In the genomic region with DNA sequence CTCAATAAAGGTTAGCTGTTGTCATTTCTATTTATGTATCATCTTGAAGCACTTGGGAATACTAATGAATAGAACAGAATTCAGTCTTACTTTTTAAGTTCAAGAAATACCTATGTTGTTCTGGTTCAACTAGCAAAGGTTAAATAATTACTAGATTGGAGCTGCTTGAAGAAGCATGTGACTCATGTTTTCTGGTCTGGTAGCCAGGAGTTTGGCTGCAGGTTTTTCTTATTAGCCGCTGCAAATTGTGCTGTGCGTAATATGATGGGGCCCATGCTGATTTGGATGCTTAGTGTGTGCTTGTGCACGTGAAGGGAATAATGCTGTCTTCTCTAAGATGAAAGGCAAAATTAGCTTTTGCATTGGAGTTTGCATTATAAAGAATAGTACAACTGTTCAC, we compare ENCODE assay signal across 26 cellular contexts.
DNase-seq lines count a peak whose midpoint lies in the region; ATAC-seq, FAIRE-seq and TF ChIP-seq lines count a peak whose summit lies in the region.
"Had no signal": no experiment of that assay in that cellular context is flagged by ENCODE, and none has a peak within 500 bp of the region (broad histone marks: within the 10 kb centered on the region; RNA-seq: fewer than 3 reads in every experiment).

No MANE protein-coding gene starts in this region.

- no peaks in the 10 kb centered on the region for H3K27me3 ChIP-seq in pancreas
- H3K27me3 ChIP-seq in aorta (ENCODE audit: control insufficient read depth in 1 of 2, insufficient read depth in 2 of 2, low read length in 1 of 2): no peaks in the 10 kb centered on the region
- H3K27me3 ChIP-seq: colonic mucosa, esophagus muscularis mucosa had no signal

- FAIRE-seq in pancreas (lab: Jason Lieb, UNC): no peak
- FAIRE-seq: small intestine had no signal

- intact Hi-C loops in pancreas (cut with DNase I) (no loop called here), aorta (cut with DNase I) (no loop called here)

- H3K4me3 ChIP-seq in choroid plexus epithelial cell (ENCODE audit: low read depth, low read length): no peak overlapping the region
- no peak overlapping the region for H3K4me3 ChIP-seq in pancreas
- H3K4me3 ChIP-seq in aorta (ENCODE audit: low read length in 2 of 2): no peak overlapping the region
- H3K4me3 ChIP-seq: colonic mucosa, esophagus muscularis mucosa, left ventricle myocardium inferior had no signal

- ATAC-seq in GM18870 (IDR thresholded peaks at IDR 0.05; ENCODE audit: unreplicated experiment): peak; percentile 45
- peak; percentile 60 for ATAC-seq in HG02759 (IDR thresholded peaks at IDR 0.05; ENCODE audit: unreplicated experiment)
- no peak for ATAC-seq in pancreas
- no peak for ATAC-seq in aorta (ENCODE audit: low FRiP score)
- ATAC-seq: activated naive CD4-positive, alpha-beta T cell treated with anti-CD3 and anti-CD28 coated beads, Interleukin-2, amount 50 U/mL, for 72 hours; activated T-helper 17 cell treated with anti-CD3 and anti-CD28 coated beads, Interleukin-2, amount 50 U/mL, for 72 hours; naive thymus-derived CD8-positive, alpha-beta T cell had no signal

- H3K4me1 ChIP-seq in pancreas (no peaks in the 10 kb centered on the region), aorta (ENCODE audit: control insufficient read depth in 1 of 2, insufficient read depth in 2 of 2, low read length in 2 of 2) (no peaks in the 10 kb centered on the region)
- H3K4me1 ChIP-seq: colonic mucosa, esophagus muscularis mucosa, left ventricle myocardium inferior had no signal

- TF ChIP-seq CTCF in choroid plexus epithelial cell (conservative IDR thresholded peaks at IDR 0.05; ENCODE audit: low read depth, low read length) (no peak), pancreas (IDR thresholded peaks at IDR 0.05) (no peak)

- peak; percentile 13 for DNase-seq in choroid plexus epithelial cell (ENCODE audit: low read depth)
- peak; percentile 89 for DNase-seq in kidney tubule cell (ENCODE audit: low spot score)
- no peak for DNase-seq in activated CD8-positive, alpha-beta memory T cell treated with anti-CD3 and anti-CD28 coated beads for 24 hours
- DNase-seq in amygdala (lab: John Stamatoyannopoulos, UW): no peak
- no peak for DNase-seq in pancreas
- no peak for DNase-seq in aorta
- DNase-seq: activated CD8-positive, alpha-beta memory T cell treated with anti-CD3 and anti-CD28 coated beads, Interleukin-2, amount 50 U/mL, for 48 hours; CD4-positive, alpha-beta T cell; colonic mucosa; effector memory CD4-positive, alpha-beta T cell; H7; left ventricle myocardium inferior; naive thymus-derived CD8-positive, alpha-beta T cell; NCI-H1048; NCI-H2081 treated with DMSO at 0.1 percent for 48 hours; NCI-H524 treated with DMSO at 0.1 percent for 48 hours; SIG-M5; small intestine; stimulated activated CD4-positive, alpha-beta T cell treated with anti-CD3 and anti-CD28 coated beads, Interleukin-1b, Interleukin-23, amount 100 ng/mL, for 48 hours; SW 1271; trophoblast cell had no signal

- WGBS in pancreas, 2 donors: 74 to 86% methylated on average over 3 of the region's 3 CpGs
- WGBS in aorta, 2 donors: 69 to 85% methylated on average over 3 of the region's 3 CpGs

- H3K9me3 ChIP-seq in pancreas (no peaks in the 10 kb centered on the region), aorta (ENCODE audit: control insufficient read depth, low read length) (no peaks in the 10 kb centered on the region)
- H3K9me3 ChIP-seq: colonic mucosa, esophagus muscularis mucosa, left ventricle myocardium inferior had no signal

- H3K27ac ChIP-seq in pancreas: no peak overlapping the region
- H3K27ac ChIP-seq in aorta (ENCODE audit: low read depth in 1 of 2, low read length in 2 of 2): no peak overlapping the region
- H3K27ac ChIP-seq: colonic mucosa, esophagus muscularis mucosa, left ventricle myocardium inferior had no signal

- no peaks in the 10 kb centered on the region for H3K36me3 ChIP-seq in pancreas
- no peaks in the 10 kb centered on the region for H3K36me3 ChIP-seq in aorta (ENCODE audit: control insufficient read depth in 1 of 2, insufficient read depth in 2 of 2, low read length in 1 of 2)
- H3K36me3 ChIP-seq: colonic mucosa, esophagus muscularis mucosa, left ventricle myocardium inferior had no signal

Comparison
In these comparisons a context has a peak if more than half of its experiments do, and no peak if none do; other contexts are left out.
1. ATAC-seq: peak in GM18870 (single experiment) and HG02759 (single experiment); none in pancreas (0 of 4) and aorta (single experiment).
2. DNase-seq: peak in choroid plexus epithelial cell (single experiment) and kidney tubule cell (single experiment); none in activated CD8-positive, alpha-beta memory T cell treated with anti-CD3 and anti-CD28 coated beads for 24 hours (single experiment), amygdala (0 of 56), pancreas (0 of 6) and aorta (0 of 2).